Comparison of ENCODE assay signal across 23 cellular contexts in the genomic region with DNA sequence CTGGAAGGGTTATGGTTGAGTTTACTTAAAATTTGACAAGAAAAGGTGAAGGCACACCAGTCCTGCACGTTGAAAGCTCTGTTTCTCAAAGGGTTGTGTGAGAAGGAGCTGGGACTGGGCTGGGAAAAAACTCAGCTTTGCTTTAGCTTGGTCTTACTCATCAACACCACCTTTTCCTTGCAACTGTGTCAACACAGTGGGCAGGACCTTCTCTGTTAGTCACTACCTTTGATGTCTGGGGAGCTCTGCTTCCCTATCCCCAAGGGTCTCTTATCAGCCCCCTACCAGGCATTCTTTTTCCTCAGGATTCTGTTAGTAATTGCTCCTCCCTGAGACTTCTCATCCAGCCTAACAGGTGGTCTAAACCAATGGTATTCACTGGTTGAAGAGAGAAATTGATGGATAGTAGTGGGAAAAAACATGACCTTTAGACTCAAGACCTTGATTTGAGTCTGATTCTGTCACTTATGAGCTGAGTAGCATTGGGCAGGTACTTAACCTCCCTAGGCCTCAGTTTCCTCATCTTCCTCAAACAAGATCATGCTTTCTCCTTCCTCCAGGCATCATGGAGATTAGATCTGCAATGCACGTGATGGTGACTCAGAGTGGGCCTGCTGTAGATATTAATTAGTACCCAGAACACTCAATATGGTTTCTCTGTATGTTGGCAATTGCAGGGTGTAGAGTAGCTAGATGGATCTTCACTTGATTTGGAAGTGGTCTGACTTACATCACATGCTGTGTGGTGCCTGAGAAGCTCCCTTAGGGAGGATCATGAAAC. TPM values are rescaled to one million over a fixed set of nuclear protein-coding genes. Genes with fewer than 3 reads are reported as not detected.
DNase-seq lines count a peak whose midpoint lies in the region; ATAC-seq, FAIRE-seq and TF ChIP-seq lines count a peak whose summit lies in the region.
"Had no signal": no experiment of that assay in that cellular context is flagged by ENCODE, and none has a peak within 500 bp of the region (broad histone marks: within the 10 kb centered on the region; RNA-seq: fewer than 3 reads in every experiment).

No MANE protein-coding gene starts in this region.

- peaks cover 0 to 7% of the 10 kb centered on the region in 2 experiments; a peak in 2 of 5 replicates for H3K27me3 ChIP-seq in K562 (ENCODE audit: control insufficient read depth in 2 of 2, insufficient read depth in 2 of 2, low read length in 2 of 2)
- H3K27me3 ChIP-seq in hepatocyte: peaks cover 5% of the 10 kb centered on the region
- H3K27me3 ChIP-seq: BE2C, Peyer's patch, SJCRH30 had no signal

- POLR2A ChIA-PET in K562 (lab: Yijun Ruan, JAX): interaction anchor here (1.5 kb wide), 1 partner anchor 21 kb away, joined by 4 read pairs; no protein-coding TSS in a partner anchor

- no peak for TF ChIP-seq POLR2A in K562 (conservative IDR thresholded peaks at IDR 0.05)

- no peak overlapping the region for H3K9ac ChIP-seq in K562 (ENCODE audit: insufficient read depth in 1 of 2, low read depth in 2 of 2, low read length in 2 of 2)

- H3K4me2 ChIP-seq in K562 (ENCODE audit: insufficient read depth, low read length) (no peak overlapping the region), hepatocyte (no peak overlapping the region)
- H3K4me2 ChIP-seq: GM23338 had no signal

- H2AFZ ChIP-seq in K562 (ENCODE audit: low read depth, low read length): no peak overlapping the region
- H2AFZ ChIP-seq in hepatocyte: no peak overlapping the region
- H2AFZ ChIP-seq: GM23338 had no signal

- no peak for ATAC-seq in K562
- no peak for ATAC-seq in GM19452 (IDR thresholded peaks at IDR 0.05; ENCODE audit: unreplicated experiment)
- ATAC-seq: GM23338 had no signal

- no peaks in the 10 kb centered on the region for H3K36me3 ChIP-seq in K562 (ENCODE audit: control insufficient read depth, insufficient read depth, low read length)
- H3K36me3 ChIP-seq in hepatocyte (replicated peaks; ENCODE audit: insufficient read depth, low read depth): no peaks in the 10 kb centered on the region
- H3K36me3 ChIP-seq: BE2C, HAP-1, Peyer's patch, SJCRH30 had no signal

- no peaks in the 10 kb centered on the region for H3K9me1 ChIP-seq in K562 (ENCODE audit: control insufficient read depth, insufficient read depth, low read length)

- no peaks in the 10 kb centered on the region for H3K4me1 ChIP-seq in K562 (replicated peaks in 1 of 2; ENCODE audit: control insufficient read depth in 2 of 2, insufficient read depth in 2 of 2, low read length in 2 of 2)
- no peaks in the 10 kb centered on the region for H3K4me1 ChIP-seq in hepatocyte (ENCODE audit: insufficient read depth)
- H3K4me1 ChIP-seq: BE2C, HAP-1, Peyer's patch, SJCRH30 had no signal

- no peak for TF ChIP-seq EP300 in K562 (IDR thresholded peaks at IDR 0.05; ENCODE audit: low read length)

- no TSS peak for BruUV-seq in K562 (replicated peaks; lab: Mats Ljungman, UMichigan)

- no peak for FAIRE-seq in K562 (lab: Jason Lieb, UNC)
- FAIRE-seq: GM12891 had no signal

- no peaks in the 10 kb centered on the region for H4K20me1 ChIP-seq in K562 (replicated peaks; ENCODE audit: control insufficient read depth, insufficient read depth, low read length)
- H4K20me1 ChIP-seq in hepatocyte (ENCODE audit: insufficient read depth, poor library complexity, severe bottlenecking): no peaks in the 10 kb centered on the region

- TF ChIP-seq CTCF in K562 (IDR thresholded peaks at IDR 0.05 in 2 of 3, conservative IDR thresholded peaks at IDR 0.05 in 1 of 3; ENCODE audit: insufficient read depth in 2 of 3, low read depth in 1 of 3, low read length in 3 of 3): no peak
- TF ChIP-seq CTCF in hepatocyte (IDR thresholded peaks at IDR 0.05; ENCODE audit: poor library complexity): no peak

- H3K9me3 ChIP-seq in K562 (replicated peaks; ENCODE audit: control insufficient read depth, insufficient read depth, low read depth, low read length): no peaks in the 10 kb centered on the region
- H3K9me3 ChIP-seq in hepatocyte (ENCODE audit: low read depth): no peaks in the 10 kb centered on the region
- H3K9me3 ChIP-seq: BE2C, Peyer's patch, SJCRH30 had no signal

- WGBS in K562 (ENCODE audit: insufficient coverage, low coverage, missing lambda C conversion rate): 0% methylated on average over 2 of the region's 2 CpGs
- WGBS in hepatocyte (ENCODE audit: low lambda C conversion rate, missing lambda C conversion rate): 55% methylated on average over 2 of the region's 2 CpGs

- H3K79me2 ChIP-seq in K562 (ENCODE audit: control insufficient read depth, insufficient read depth, low read length) (no peaks in the 10 kb centered on the region), hepatocyte (no peaks in the 10 kb centered on the region)

- no peak for TF ChIP-seq RAD21 in K562 (CRISPR knock-in tag; conservative IDR thresholded peaks at IDR 0.05 in 1 of 2, IDR thresholded peaks at IDR 0.05 in 1 of 2)

- intact Hi-C loops in K562 (cut with micrococcal nuclease): no loop called here

- no peak overlapping the region for H3K27ac ChIP-seq in K562 (ENCODE audit: extremely low read depth, low read depth, low read length)
- peak overlapping the region; percentile 53 for H3K27ac ChIP-seq in hepatocyte
- H3K27ac ChIP-seq: Peyer's patch, SJCRH30 had no signal

- DNase-seq in DMS53 (lab: John Stamatoyannopoulos, UW) (peak; percentile 76), HT-29 (ENCODE audit: low spot score) (peak; percentile 48), K562 (ENCODE audit: extremely low read depth in 1 of 4, low spot score in 3 of 4) (no peak), hepatocyte (ENCODE audit: low spot score) (peak; percentile 34), activated gamma-delta T cell (lab: John Stamatoyannopoulos, UW) (no peak)
- no peak for DNase-seq in activated CD4-positive, alpha-beta T cell treated with anti-CD3 and anti-CD28 coated beads for 4 hours
- DNase-seq: BE2C; CD4-positive, CD25-positive, alpha-beta regulatory T cell; DMS79 treated with DMSO at 0.1 percent for 48 hours; NCI-H1092; NCI-H1436 treated with DMSO at 0.1 percent for 48 hours; NCI-H1930; NCI-H774; NK-92 treated with Interleukin-12 subunit alpha and Interleukin-12 subunit beta, amount 100 ng/mL, for 24 hours; Peyer's patch; SJCRH30 had no signal

- no peak overlapping the region for H3K4me3 ChIP-seq in K562
- no peak overlapping the region for H3K4me3 ChIP-seq in hepatocyte
- H3K4me3 ChIP-seq: GM23338, HAP-1, Peyer's patch, SJCRH30 had no signal

- H3K9me2 ChIP-seq in hepatocyte (replicated peaks; ENCODE audit: insufficient read depth): no peaks in the 10 kb centered on the region

- CTCF ChIA-PET in K562 (lab: Yijun Ruan, JAX; ENCODE audit: low intra/inter-chr PET ratio): no interaction called here

- in situ Hi-C loops in K562 (cut with MboI): no loop called here

TF ChIP-seq in K562, 482 proteins besides CTCF, POLR2A, EP300 and RAD21:
- TF ChIP-seq BHLHE40 (IDR thresholded peaks at IDR 0.05; ENCODE audit: low read length) (peak; percentile 55; the same call in 1 of the 2 replicates), ZNF165 (CRISPR knock-in tag; IDR thresholded peaks at IDR 0.05; ENCODE audit: borderline replicate concordance) (no peak), CBFA2T2 (conservative IDR thresholded peaks at IDR 0.05) (peak; percentile 23; the same call in 1 of the 2 replicates), KDM5B (IDR thresholded peaks at IDR 0.05; ENCODE audit: insufficient replicate concordance, low read depth, low read length) (no peak), CBFA2T3 (IDR thresholded peaks at IDR 0.05) (peak; percentile 35; the same call in 1 of the 2 replicates), FOSL1 (tag; conservative IDR thresholded peaks at IDR 0.05) (peak; percentile 62; the same call in 1 of the 2 replicates), TAF9B (IDR thresholded peaks at IDR 0.05; ENCODE audit: partially characterized antibody) (no peak)
TF ChIP-seq in K562: peak in this region for 4.

RNA-seq across cellular contexts. Expression of a gene that starts 17.2 kb away (rescaled TPM):
- 9.1 and 9.4 TPM in 2 replicates for total RNA-seq in HT-29 (2014; rRNA removed; shearing (Covaris generic))
- total RNA-seq in K562 (2011; cell fraction: chromatin; rRNA removed; ENCODE audit: low replicate concordance): 0.19 and 0.21 TPM in 2 replicates
- 0.17 and 0.39 TPM in 2 replicates for total RNA-seq in K562 (2011; cell fraction: nucleolus; rRNA removed)
- total RNA-seq in K562 (2011; cell fraction: nucleoplasm; rRNA removed): 0.23 TPM in 1 of 2 replicates, not detected in the other
- total RNA-seq in K562 (2014; rRNA removed): 0.69 and 0.82 TPM in 2 replicates
- total RNA-seq in K562 (2014; rRNA removed; fragmentation: Illumina TruSeq; extraction: Trizol): 0.22 and 0.35 TPM in 2 replicates
- 0.25 and 0.38 TPM in 2 replicates for total RNA-seq in K562 (2015; rRNA removed; fragmentation: Illumina TruSeq; extraction: Trizol)
- total RNA-seq in K562 (2021): 1.0 and 1.5 TPM in 2 replicates
- polyA plus RNA-seq in K562 (2011; rRNA removed): 0.03 and 0.10 TPM in 2 replicates
- 0.42 TPM in 1 of 2 replicates, not detected in the other for polyA plus RNA-seq in K562 (2011; cell fraction: cytosol; rRNA removed)
- polyA plus RNA-seq in K562 (2011; cell fraction: nucleus; rRNA removed): 0.08 and 1.4 TPM in 2 replicates
- polyA plus RNA-seq in K562 (2012): 1.7 and 4.1 TPM in 2 replicates
- 0.56 and 0.66 TPM in 2 replicates for polyA plus RNA-seq in K562 (2014; fragmentation: Illumina TruSeq; extraction: Trizol)
- polyA plus RNA-seq in K562 (2014; fragmentation: Nextera tagmentation; extraction: Ambion mirVana): under 1 TPM; 0.14 to 0.15 TPM
- 0.54 and 0.80 TPM in 2 replicates for polyA plus RNA-seq in K562 (2014; rRNA removed)
- not detected in 2 replicates for polyA minus RNA-seq in K562 (2011; rRNA and poly(A)+ RNA removed)
- 0.57 TPM in 1 of 2 replicates, not detected in the other for polyA minus RNA-seq in K562 (2011; cell fraction: cytosol; rRNA and poly(A)+ RNA removed)
- 0.27 TPM in 1 of 2 replicates, not detected in the other for polyA minus RNA-seq in K562 (2011; cell fraction: nucleus; rRNA and poly(A)+ RNA removed)
- total RNA-seq in hepatocyte: 7.9 and 11.1 TPM in 2 replicates
- 13.3 and 17.5 TPM in 2 replicates for polyA plus RNA-seq in hepatocyte
- total RNA-seq: A673; CD4-positive, CD25-positive, alpha-beta regulatory T cell; GM23338; LHCN-M2; NCI-H460 had no signal
- polyA plus RNA-seq: CD4-positive, CD25-positive, alpha-beta regulatory T cell; GM23338 had no signal

Comparison
In these comparisons a context has a peak if more than half of its experiments do, and no peak if none do; other contexts are left out.
1. DNase-seq: peak in DMS53 (single experiment), HT-29 (single experiment) and hepatocyte (single experiment); none in K562 (0 of 4), activated CD4-positive, alpha-beta T cell treated with anti-CD3 and anti-CD28 coated beads for 4 hours (0 of 2) and activated gamma-delta T cell (single experiment).